In the genomic region with DNA sequence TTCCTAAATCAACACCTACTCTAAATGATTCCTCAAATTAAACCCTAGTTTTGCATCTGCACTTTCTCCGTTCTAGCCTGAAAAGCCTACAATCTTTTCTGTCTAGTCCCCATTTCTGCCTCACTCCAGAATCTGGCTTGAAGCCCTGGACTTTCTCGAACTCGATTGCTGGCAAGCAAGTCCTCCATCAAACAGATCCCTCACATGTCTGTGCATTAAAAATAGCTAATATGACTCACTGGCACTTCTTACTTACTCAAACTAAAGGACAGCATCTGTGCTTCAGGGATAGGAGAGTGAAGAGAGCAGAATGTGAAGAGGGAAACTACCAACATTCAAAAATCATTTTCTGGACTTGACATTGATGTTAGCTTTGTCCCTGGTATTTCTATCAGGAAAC, we compare ENCODE assay signal across 12 cellular contexts. TPM values are rescaled to one million over a fixed set of nuclear protein-coding genes. Genes with fewer than 3 reads are reported as not detected.
DNase-seq lines count a peak whose midpoint lies in the region; ATAC-seq, FAIRE-seq and TF ChIP-seq lines count a peak whose summit lies in the region.
"Had no signal": no experiment of that assay in that cellular context is flagged by ENCODE, and none has a peak within 500 bp of the region (broad histone marks: within the 10 kb centered on the region; RNA-seq: fewer than 3 reads in every experiment).

No MANE protein-coding gene starts in this region.

- in situ Hi-C loops in astrocyte of the cerebellum (cut with HindIII; ENCODE audit: low sequenced_read_pairs): no loop called here
- in situ Hi-C loops in GM13977 (cut with MboI; ENCODE audit: low pct_unique_long_range_greater_than_20kb, low sequenced_read_pairs, unreplicated experiment): no loop called here

- WGBS in trophoblast cell (ENCODE audit: extremely low coverage, insufficient coverage, insufficient read length): no CpG with 5 or more reads among the region's 3 CpGs

- TF ChIP-seq POLR2A in H54 (IDR thresholded peaks at IDR 0.05; ENCODE audit: low read depth, low read length): no peak

- H3K27ac ChIP-seq in left ventricle myocardium inferior (replicated peaks) (peak overlapping the region; percentile 84), skeletal muscle tissue (ENCODE audit: low read depth, low read length) (peak overlapping the region; percentile 7), trophoblast cell (ENCODE audit: low read depth, low read length) (no peak overlapping the region)
- H3K27ac ChIP-seq: HL-60 had no signal

- H3K14ac ChIP-seq in trophoblast cell (ENCODE audit: low read length): no peak overlapping the region

- ATAC-seq in activated CD8-positive, alpha-beta T cell treated with anti-CD3 and anti-CD28 coated beads for 36 hours: no peak
- ATAC-seq: activated CD4-positive, alpha-beta T cell treated with anti-CD3 and anti-CD28 coated beads for 36 hours had no signal

- no peak overlapping the region for H2BK5ac ChIP-seq in trophoblast cell (ENCODE audit: low read depth, low read length, poor library complexity)

- H3K27me3 Mint-ChIP-seq in activated CD8-positive, alpha-beta T cell treated with anti-CD3 and anti-CD28 coated beads for 36 hours: peaks cover 4% of the 10 kb centered on the region

- H3K4me1 ChIP-seq in left ventricle myocardium inferior: peaks cover 25% of the 10 kb centered on the region
- H3K4me1 ChIP-seq in skeletal muscle tissue (ENCODE audit: control insufficient read depth in 3 of 3, insufficient read depth in 3 of 3, low read length in 3 of 3): peaks cover 0 to 3% (median 0%) of the 10 kb centered on the region in 3 donors
- H3K4me1 ChIP-seq in trophoblast cell (ENCODE audit: control insufficient read depth in 1 of 2, insufficient read depth in 2 of 2, low read length in 2 of 2): no peaks in the 10 kb centered on the region

- intact Hi-C loops in left ventricle myocardium inferior (cut with micrococcal nuclease): no loop called here
- intact Hi-C loops in activated CD8-positive, alpha-beta T cell treated with anti-CD3 and anti-CD28 coated beads for 36 hours (cut with micrococcal nuclease): no loop called here

- no peak overlapping the region for H3K9ac ChIP-seq in skeletal muscle tissue (ENCODE audit: low read depth in 1 of 3, low read length in 3 of 3)
- H3K9ac ChIP-seq in trophoblast cell (ENCODE audit: low read length): no peak overlapping the region

- TF ChIP-seq CTCF in astrocyte of the cerebellum (IDR thresholded peaks at IDR 0.05; ENCODE audit: low read depth, low read length, missing control alignments) (no peak), left ventricle myocardium inferior (IDR thresholded peaks at IDR 0.05; ENCODE audit: borderline replicate concordance) (no peak), GM13977 (IDR thresholded peaks at IDR 0.05; ENCODE audit: extremely low read depth, insufficient read depth, missing control alignments) (no peak)
- TF ChIP-seq CTCF in activated CD8-positive, alpha-beta T cell treated with anti-CD3 and anti-CD28 coated beads for 36 hours (IDR thresholded peaks at IDR 0.05): no peak

- H2BK120ac ChIP-seq in trophoblast cell (ENCODE audit: insufficient read depth, low read length, poor library complexity): no peak overlapping the region

- H3K4me1 Mint-ChIP-seq in activated CD8-positive, alpha-beta T cell treated with anti-CD3 and anti-CD28 coated beads for 36 hours (ENCODE audit: low read depth): no peaks in the 10 kb centered on the region
- H3K4me1 Mint-ChIP-seq: activated CD4-positive, alpha-beta T cell treated with anti-CD3 and anti-CD28 coated beads for 36 hours had no signal

- DNase-seq in H54 (ENCODE audit: insufficient read length, low spot score) (no peak), astrocyte of the cerebellum (ENCODE audit: low read depth) (peak; percentile 16), left ventricle myocardium inferior (no peak), trophoblast cell (no peak), GM13977 (ENCODE audit: low spot score) (no peak), NCI-H1436 treated with DMSO at 0.1 percent for 48 hours (lab: John Stamatoyannopoulos, UW) (no peak)
- no peak for DNase-seq in activated CD8-positive, alpha-beta T cell treated with anti-CD3 and anti-CD28 coated beads for 36 hours
- DNase-seq: activated CD4-positive, alpha-beta T cell treated with anti-CD3 and anti-CD28 coated beads for 36 hours; GF-D8; NCI-H748 treated with DMSO at 0.1 percent for 48 hours had no signal

- H3K18ac ChIP-seq in trophoblast cell (ENCODE audit: low read length): no peak overlapping the region

- H3K4me3 ChIP-seq in astrocyte of the cerebellum (ENCODE audit: low read depth, low read length) (no peak overlapping the region), left ventricle myocardium inferior (peak overlapping the region; percentile 13), skeletal muscle tissue (ENCODE audit: low read length in 3 of 3) (no peak overlapping the region), trophoblast cell (ENCODE audit: low read depth, low read length) (no peak overlapping the region)

- H3K23ac ChIP-seq in trophoblast cell (ENCODE audit: low read length): no peak overlapping the region

- H3K36me3 ChIP-seq in left ventricle myocardium inferior: no peaks in the 10 kb centered on the region
- no peaks in the 10 kb centered on the region for H3K36me3 ChIP-seq in skeletal muscle tissue (ENCODE audit: control insufficient read depth in 3 of 3, insufficient read depth in 3 of 3, low read length in 3 of 3)
- H3K36me3 ChIP-seq in trophoblast cell (ENCODE audit: control insufficient read depth in 1 of 2, insufficient read depth in 2 of 2, low read length in 2 of 2): no peaks in the 10 kb centered on the region

- H3K9me3 ChIP-seq in left ventricle myocardium inferior (replicated peaks) (no peaks in the 10 kb centered on the region), skeletal muscle tissue (ENCODE audit: control insufficient read depth in 3 of 3, low read length in 3 of 3) (no peaks in the 10 kb centered on the region), trophoblast cell (ENCODE audit: insufficient read depth, low read depth, low read length) (no peaks in the 10 kb centered on the region)

- H2BK12ac ChIP-seq in trophoblast cell (ENCODE audit: low read length): no peak overlapping the region

- H3K36me3 Mint-ChIP-seq in activated CD8-positive, alpha-beta T cell treated with anti-CD3 and anti-CD28 coated beads for 36 hours (ENCODE audit: low read depth): no peaks in the 10 kb centered on the region

- no peaks in the 10 kb centered on the region for H3K9me3 Mint-ChIP-seq in activated CD8-positive, alpha-beta T cell treated with anti-CD3 and anti-CD28 coated beads for 36 hours

- H3K79me1 ChIP-seq in trophoblast cell (ENCODE audit: low read length): no peaks in the 10 kb centered on the region

- CTCF ChIA-PET in activated CD8-positive, alpha-beta T cell treated with anti-CD3 and anti-CD28 coated beads for 36 hours (lab: Charles Lee): interaction anchor here (1.4 kb wide), 1 partner anchor 12 kb away, joined by 3 read pairs; no protein-coding TSS in a partner anchor

- POLR2A ChIA-PET in activated CD8-positive, alpha-beta T cell treated with anti-CD3 and anti-CD28 coated beads for 36 hours (lab: Charles Lee): interaction anchor here (0.6 kb wide), 1 partner anchor 15 kb away, joined by 3 read pairs; no protein-coding TSS in a partner anchor

- no peak overlapping the region for H4K8ac ChIP-seq in trophoblast cell (ENCODE audit: low read depth, low read length)

- peak; percentile 36 for FAIRE-seq in H54 (lab: Jason Lieb, UNC)

- no peak overlapping the region for H2AFZ ChIP-seq in trophoblast cell (ENCODE audit: insufficient read depth, low read length, poor library complexity)

- H2AK5ac ChIP-seq in trophoblast cell (ENCODE audit: low read length): no peak overlapping the region

- H3K4me2 ChIP-seq in trophoblast cell (ENCODE audit: low read length): no peak overlapping the region

- no peak overlapping the region for H3K4ac ChIP-seq in trophoblast cell (ENCODE audit: low read depth, low read length)

- H4K12ac ChIP-seq in trophoblast cell (ENCODE audit: low read depth, low read length): no peak overlapping the region

- no peaks in the 10 kb centered on the region for H3K79me2 ChIP-seq in trophoblast cell (ENCODE audit: control insufficient read depth, insufficient read depth, low read length, poor library complexity)

- H3K4me3 Mint-ChIP-seq in activated CD8-positive, alpha-beta T cell treated with anti-CD3 and anti-CD28 coated beads for 36 hours: no peak overlapping the region
- H3K4me3 Mint-ChIP-seq: activated CD4-positive, alpha-beta T cell treated with anti-CD3 and anti-CD28 coated beads for 36 hours had no signal

- H4K91ac ChIP-seq in trophoblast cell (ENCODE audit: low read depth, low read length): no peak overlapping the region

- H3K27me3 ChIP-seq in left ventricle myocardium inferior (ENCODE audit: low read depth) (no peaks in the 10 kb centered on the region), skeletal muscle tissue (ENCODE audit: control insufficient read depth in 3 of 3, insufficient read depth in 3 of 3, low read length in 3 of 3) (no peaks in the 10 kb centered on the region), trophoblast cell (ENCODE audit: insufficient read depth, low read length) (no peaks in the 10 kb centered on the region)

- no peak overlapping the region for H3K27ac Mint-ChIP-seq in activated CD8-positive, alpha-beta T cell treated with anti-CD3 and anti-CD28 coated beads for 36 hours
- H3K27ac Mint-ChIP-seq: activated CD4-positive, alpha-beta T cell treated with anti-CD3 and anti-CD28 coated beads for 36 hours had no signal

RNA-seq across cellular contexts. Expression of a gene that starts 51.8 kb away (rescaled TPM):
- total RNA-seq in left ventricle myocardium inferior (24.5 TPM), skeletal muscle tissue (0.52 TPM)
- 30.9 and 31.6 TPM in 2 replicates for polyA plus RNA-seq in trophoblast cell (2013)
- under 1 TPM; 0.20 to 0.29 TPM for total RNA-seq in activated CD8-positive, alpha-beta T cell treated with anti-CD3 and anti-CD28 coated beads for 36 hours

Comparison
In these comparisons a context has a peak if more than half of its experiments do, and no peak if none do; other contexts are left out.
1. RNA of a gene that starts 51.8 kb away (total RNA-seq): 24.5 TPM in left ventricle myocardium inferior (single experiment); 0.52 TPM in skeletal muscle tissue (single experiment) and 0.20 to 0.29 TPM in activated CD8-positive, alpha-beta T cell treated with anti-CD3 and anti-CD28 coated beads for 36 hours; every median in the first group is over 10 times any median in the second.